In the genomic region with DNA sequence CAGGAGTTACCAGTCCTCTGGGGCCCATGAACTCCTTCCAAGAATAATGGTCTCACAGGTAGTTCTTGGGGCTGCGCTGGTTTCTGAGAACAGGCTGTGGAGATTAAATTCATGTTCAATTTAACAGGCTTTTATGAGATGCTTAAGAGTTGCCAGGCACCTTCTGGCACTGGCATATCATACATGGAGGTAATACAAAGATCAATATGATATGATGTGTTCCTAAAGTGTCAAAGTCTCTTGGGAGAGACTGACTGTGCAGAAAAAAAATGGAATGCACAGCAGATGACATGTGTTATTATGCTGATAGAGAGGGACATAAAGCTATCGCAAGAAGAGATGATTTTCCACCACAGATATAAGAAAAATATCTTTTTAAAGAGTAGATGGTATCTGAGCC, we compare ENCODE assay signal across 17 cellular contexts. TPM values are rescaled to one million over a fixed set of nuclear protein-coding genes. Genes with fewer than 3 reads are reported as not detected.
DNase-seq lines count a peak whose midpoint lies in the region; ATAC-seq and FAIRE-seq lines count a peak whose summit lies in the region.
"Had no signal": no experiment of that assay in that cellular context is flagged by ENCODE, and none has a peak within 500 bp of the region (broad histone marks: within the 10 kb centered on the region; RNA-seq: fewer than 3 reads in every experiment).

No MANE protein-coding gene starts in this region.

- DNase-seq in right cardiac atrium = no peak
- DNase-seq in left ventricle myocardium superior = no peak
- DNase-seq in small intestine = peak; percentile 85
- no peak for DNase-seq in foreskin melanocyte
- no peak for DNase-seq in urothelium cell line (ENCODE audit: low spot score)
- DNase-seq: CD8-positive, alpha-beta T cell; COR-L47; DMS153; DMS79 treated with DMSO at 0.1 percent for 48 hours; EL had no signal

- H3K27me3 ChIP-seq in right cardiac atrium (ENCODE audit: control insufficient read depth, insufficient read depth) = no peaks in the 10 kb centered on the region
- no peaks in the 10 kb centered on the region for H3K27me3 ChIP-seq in small intestine (ENCODE audit: control insufficient read depth in 2 of 2, insufficient read depth in 2 of 2, low read length in 2 of 2)

- no peak overlapping the region for H3K4me3 ChIP-seq in right cardiac atrium (ENCODE audit: low read length)
- no peak overlapping the region for H3K4me3 ChIP-seq in small intestine (ENCODE audit: low read depth in 1 of 2, low read length in 2 of 2)
- H3K4me3 ChIP-seq: HAP-1 had no signal

- H3K9me3 ChIP-seq in right cardiac atrium (ENCODE audit: control insufficient read depth, low read length) (no peaks in the 10 kb centered on the region), small intestine (ENCODE audit: control insufficient read depth, low read depth) (no peaks in the 10 kb centered on the region)
- H3K9me3 ChIP-seq: HAP-1 had no signal

- FAIRE-seq in small intestine (lab: Jason Lieb, UNC) = no peak
- FAIRE-seq in urothelium cell line (lab: Jason Lieb, UNC) = no peak
- FAIRE-seq: D721Med, G401.6, GM12892, H1 had no signal

- no peaks in the 10 kb centered on the region for H3K36me3 ChIP-seq in small intestine (ENCODE audit: control insufficient read depth in 2 of 2, insufficient read depth in 2 of 2, low read length in 2 of 2)
- H3K36me3 ChIP-seq: HAP-1 had no signal

- H3K4me1 ChIP-seq in right cardiac atrium (ENCODE audit: control insufficient read depth, insufficient read depth, low read length) = peaks cover 6% of the 10 kb centered on the region
- H3K4me1 ChIP-seq in small intestine (ENCODE audit: control insufficient read depth in 2 of 2, insufficient read depth in 1 of 2, low read depth in 1 of 2, low read length in 1 of 2) = no peaks in the 10 kb centered on the region

- no peak for ATAC-seq in right cardiac atrium
- no peak for ATAC-seq in left ventricle myocardium superior
- ATAC-seq: CD8-positive, alpha-beta T cell had no signal

- WGBS in right cardiac atrium = 64% methylated on average over 2 of the region's 2 CpGs
- 20 to 57% (median 43%) methylated on average over 2 of the region's 2 CpGs for WGBS in small intestine, 3 donors

- intact Hi-C loops in right cardiac atrium (cut with DNase I) (no loop called here), left ventricle myocardium superior (cut with micrococcal nuclease) (no loop called here)

- H3K27ac ChIP-seq in right cardiac atrium (ENCODE audit: low read length) (peak overlapping the region; percentile 78), cingulate gyrus (ENCODE audit: low read depth, low read length) (peak overlapping the region; percentile 31), small intestine (ENCODE audit: low read depth in 1 of 2, low read length in 1 of 2) (no peak overlapping the region)

RNA-seq across cellular contexts. Expression of a gene that starts 6.8 kb away (rescaled TPM):
- total RNA-seq in right cardiac atrium (100 to 1,000 TPM in 1 of 4 donors, 10 to 100 TPM in 3; 50.5 to 112 (median 63.4) TPM), left ventricle myocardium superior (69.2 TPM)
- polyA plus RNA-seq in right cardiac atrium (75.3 TPM), small intestine (10 to 100 TPM; 24.2 to 87.4 (median 48.4) TPM)
- polyA plus RNA-seq: CD14-positive monocyte had no signal

Comparison
In these comparisons a context has a peak if more than half of its experiments do, and no peak if none do; other contexts are left out.
1. H3K27ac ChIP-seq: peak in right cardiac atrium (single experiment) and cingulate gyrus (single experiment); none in small intestine (0 of 2).